1 cellular context compared by ENCODE assay signal in the genomic region with DNA sequence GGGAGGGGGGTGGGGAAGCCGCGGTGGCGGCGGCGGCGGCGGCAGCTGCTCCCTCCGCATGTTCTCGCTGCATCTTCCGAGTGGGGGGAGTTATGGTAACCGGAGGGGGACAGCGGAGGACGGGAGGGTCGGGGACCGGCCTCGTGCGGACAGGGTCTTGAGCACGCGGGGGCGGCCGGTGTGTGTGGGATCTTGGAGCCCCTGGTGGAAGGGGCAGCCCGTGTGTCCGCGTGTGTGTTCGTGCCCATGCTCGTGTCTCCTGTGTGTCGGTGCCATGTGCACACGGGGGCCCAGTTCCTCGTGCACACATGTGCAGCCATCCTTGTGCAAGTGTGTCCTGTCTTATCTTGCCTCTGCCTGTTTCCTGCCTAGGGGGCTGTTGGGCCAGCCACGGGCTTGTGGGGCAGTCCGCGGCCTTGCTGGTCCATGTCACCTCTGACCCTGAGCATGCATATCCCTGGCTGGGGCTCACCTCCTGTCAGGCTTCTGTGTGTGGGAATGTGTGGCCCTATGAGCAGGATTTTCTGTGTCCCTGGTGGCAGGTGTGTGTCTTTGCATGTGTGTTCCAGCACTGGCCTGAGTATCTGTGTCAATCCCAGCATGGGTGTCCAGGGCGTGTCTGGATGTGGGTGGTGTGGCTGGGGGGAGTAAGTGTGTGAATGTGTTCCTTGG.
TF ChIP-seq lines count a peak whose summit lies in the region.

No MANE protein-coding gene starts in this region.

TF ChIP-seq in K562, 482 proteins besides CTCF, POLR2A, EP300 and RAD21 (continued from another document):
- TF ChIP-seq PRDM10 (IDR thresholded peaks at IDR 0.05; ENCODE audit: partially characterized antibody) (no peak), ESRRB (CRISPR knock-in tag; IDR thresholded peaks at IDR 0.05; ENCODE audit: borderline replicate concordance) (no peak), ZNF57 (CRISPR knock-in tag; IDR thresholded peaks at IDR 0.05) (0 out of 2 replicates have a peak, but pooled peaks have one; percentile 21), HEY1 (CRISPR knock-in tag; IDR thresholded peaks at IDR 0.05; ENCODE audit: borderline replicate concordance) (no peak), FOXA3 (CRISPR knock-in tag; conservative IDR thresholded peaks at IDR 0.05 in 1 of 2, IDR thresholded peaks at IDR 0.05 in 1 of 2) (peak in 1 of 2 experiments; percentile 95; a peak in 2 of 4 replicates), SREBF2 (CRISPR knock-in tag; IDR thresholded peaks at IDR 0.05) (no peak), ZC3H8 (IDR thresholded peaks at IDR 0.05) (no peak), RCOR1 (IDR thresholded peaks at IDR 0.05; ENCODE audit: borderline replicate concordance in 1 of 2, low read depth in 2 of 2, low read length in 2 of 2) (0 out of 4 replicates have a peak, but pooled peaks of 1 of the 2 experiments have one; percentile 9), TFAP4 (CRISPR knock-in tag; IDR thresholded peaks at IDR 0.05; ENCODE audit: borderline replicate concordance) (peak; percentile 89), HDGF (IDR thresholded peaks at IDR 0.05) (peak; percentile 97; the same call in 1 of the 2 replicates), GATA2 (CRISPR knock-in tag; IDR thresholded peaks at IDR 0.05) (no peak), NEUROD1 (IDR thresholded peaks at IDR 0.05; ENCODE audit: borderline replicate concordance, low read depth, low read length, partially characterized antibody) (peak; percentile 30), SAFB2 (IDR thresholded peaks at IDR 0.05; ENCODE audit: borderline replicate concordance, low read depth, low read length, severe bottlenecking) (no peak), ZNF165 (CRISPR knock-in tag; IDR thresholded peaks at IDR 0.05; ENCODE audit: borderline replicate concordance) (no peak), HNRNPK (IDR thresholded peaks at IDR 0.05; ENCODE audit: low read depth, low read length, poor library complexity, severe bottlenecking) (no peak), CHCHD3 (CRISPR knock-in tag; IDR thresholded peaks at IDR 0.05) (peak; percentile 4; the same call in 1 of the 2 replicates), MYBL2 (IDR thresholded peaks at IDR 0.05; ENCODE audit: low read depth) (no peak), MYBL2 (CRISPR knock-in tag; IDR thresholded peaks at IDR 0.05; ENCODE audit: borderline replicate concordance) (peak; percentile 65; the same call in 1 of the 2 replicates), ZNF398 (CRISPR knock-in tag; IDR thresholded peaks at IDR 0.05) (no peak), POLR2AphosphoS5 (IDR thresholded peaks at IDR 0.05; ENCODE audit: control insufficient read depth, insufficient read depth, low read depth, low read length) (no peak; the same call in 1 of the 2 replicates), ZNF280A (IDR thresholded peaks at IDR 0.05; ENCODE audit: low read depth, partially characterized antibody) (no peak), HMG20B (CRISPR knock-in tag; IDR thresholded peaks at IDR 0.05) (no peak), ASH1L (IDR thresholded peaks at IDR 0.05; ENCODE audit: borderline replicate concordance, low read depth, partially characterized antibody) (peak; percentile 55), CTBP1 (IDR thresholded peaks at IDR 0.05; ENCODE audit: borderline replicate concordance) (peak; percentile 65; the same call in 1 of the 2 replicates), HDAC3 (IDR thresholded peaks at IDR 0.05; ENCODE audit: borderline replicate concordance, partially characterized antibody) (no peak)
- TF ChIP-seq, protein P1, sequence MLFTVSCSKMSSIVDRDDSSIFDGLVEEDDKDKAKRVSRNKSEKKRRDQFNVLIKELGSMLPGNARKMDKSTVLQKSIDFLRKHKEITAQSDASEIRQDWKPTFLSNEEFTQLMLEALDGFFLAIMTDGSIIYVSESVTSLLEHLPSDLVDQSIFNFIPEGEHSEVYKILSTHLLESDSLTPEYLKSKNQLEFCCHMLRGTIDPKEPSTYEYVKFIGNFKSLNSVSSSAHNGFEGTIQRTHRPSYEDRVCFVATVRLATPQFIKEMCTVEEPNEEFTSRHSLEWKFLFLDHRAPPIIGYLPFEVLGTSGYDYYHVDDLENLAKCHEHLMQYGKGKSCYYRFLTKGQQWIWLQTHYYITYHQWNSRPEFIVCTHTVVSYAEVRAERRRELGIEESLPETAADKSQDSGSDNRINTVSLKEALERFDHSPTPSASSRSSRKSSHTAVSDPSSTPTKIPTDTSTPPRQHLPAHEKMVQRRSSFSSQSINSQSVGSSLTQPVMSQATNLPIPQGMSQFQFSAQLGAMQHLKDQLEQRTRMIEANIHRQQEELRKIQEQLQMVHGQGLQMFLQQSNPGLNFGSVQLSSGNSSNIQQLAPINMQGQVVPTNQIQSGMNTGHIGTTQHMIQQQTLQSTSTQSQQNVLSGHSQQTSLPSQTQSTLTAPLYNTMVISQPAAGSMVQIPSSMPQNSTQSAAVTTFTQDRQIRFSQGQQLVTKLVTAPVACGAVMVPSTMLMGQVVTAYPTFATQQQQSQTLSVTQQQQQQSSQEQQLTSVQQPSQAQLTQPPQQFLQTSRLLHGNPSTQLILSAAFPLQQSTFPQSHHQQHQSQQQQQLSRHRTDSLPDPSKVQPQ (CRISPR knock-in tag; IDR thresholded peaks at IDR 0.05; ENCODE audit: borderline replicate concordance) = 0 out of 2 replicates have a peak, but pooled peaks have one; percentile 28
- TF ChIP-seq, protein P2, sequence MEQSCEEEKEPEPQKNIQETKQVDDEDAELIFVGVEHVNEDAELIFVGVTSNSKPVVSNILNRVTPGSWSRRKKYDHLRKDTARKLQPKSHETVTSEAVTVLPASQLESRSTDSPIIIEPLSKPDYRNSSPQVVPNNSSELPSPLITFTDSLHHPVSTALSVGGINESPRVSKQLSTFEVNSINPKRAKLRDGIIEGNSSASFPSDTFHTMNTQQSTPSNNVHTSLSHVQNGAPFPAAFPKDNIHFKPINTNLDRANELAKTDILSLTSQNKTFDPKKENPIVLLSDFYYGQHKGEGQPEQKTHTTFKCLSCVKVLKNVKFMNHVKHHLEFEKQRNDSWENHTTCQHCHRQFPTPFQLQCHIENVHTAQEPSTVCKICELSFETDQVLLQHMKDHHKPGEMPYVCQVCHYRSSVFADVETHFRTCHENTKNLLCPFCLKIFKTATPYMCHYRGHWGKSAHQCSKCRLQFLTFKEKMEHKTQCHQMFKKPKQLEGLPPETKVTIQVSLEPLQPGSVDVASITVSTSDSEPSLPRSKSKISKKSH (CRISPR knock-in tag; IDR thresholded peaks at IDR 0.05) = no peak
- TF ChIP-seq, protein P3, sequence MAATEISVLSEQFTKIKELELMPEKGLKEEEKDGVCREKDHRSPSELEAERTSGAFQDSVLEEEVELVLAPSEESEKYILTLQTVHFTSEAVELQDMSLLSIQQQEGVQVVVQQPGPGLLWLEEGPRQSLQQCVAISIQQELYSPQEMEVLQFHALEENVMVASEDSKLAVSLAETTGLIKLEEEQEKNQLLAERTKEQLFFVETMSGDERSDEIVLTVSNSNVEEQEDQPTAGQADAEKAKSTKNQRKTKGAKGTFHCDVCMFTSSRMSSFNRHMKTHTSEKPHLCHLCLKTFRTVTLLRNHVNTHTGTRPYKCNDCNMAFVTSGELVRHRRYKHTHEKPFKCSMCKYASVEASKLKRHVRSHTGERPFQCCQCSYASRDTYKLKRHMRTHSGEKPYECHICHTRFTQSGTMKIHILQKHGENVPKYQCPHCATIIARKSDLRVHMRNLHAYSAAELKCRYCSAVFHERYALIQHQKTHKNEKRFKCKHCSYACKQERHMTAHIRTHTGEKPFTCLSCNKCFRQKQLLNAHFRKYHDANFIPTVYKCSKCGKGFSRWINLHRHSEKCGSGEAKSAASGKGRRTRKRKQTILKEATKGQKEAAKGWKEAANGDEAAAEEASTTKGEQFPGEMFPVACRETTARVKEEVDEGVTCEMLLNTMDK (IDR thresholded peaks at IDR 0.05; ENCODE audit: borderline replicate concordance, insufficient read depth, low read depth, low read length, poor library complexity, severe bottlenecking) = no peak
